In the genomic region with DNA sequence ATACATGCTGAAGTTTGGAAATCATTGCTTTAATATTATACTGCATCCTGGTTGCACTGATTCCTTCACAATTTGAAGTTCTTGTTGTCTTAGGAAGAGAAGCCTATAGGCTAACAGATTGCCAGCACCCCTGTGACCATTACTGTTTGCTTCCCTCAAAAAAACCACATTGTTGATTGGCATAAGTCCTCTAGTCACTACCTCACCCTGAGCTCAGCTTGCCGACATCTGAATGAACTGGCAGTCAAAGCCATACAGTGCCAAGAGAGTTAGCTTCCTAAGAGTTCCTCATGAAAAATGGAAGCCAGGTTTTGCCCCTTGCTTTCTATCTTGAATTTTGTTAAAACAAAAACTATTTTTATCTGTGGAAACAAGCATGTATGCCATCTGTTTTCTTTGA, we compare ENCODE assay signal across 23 cellular contexts.
"Had no signal": no experiment of that assay in that cellular context is flagged by ENCODE, and none has a peak within 500 bp of the region (broad histone marks: within the 10 kb centered on the region; RNA-seq: fewer than 3 reads in every experiment).

No MANE protein-coding gene starts in this region.

- H3K36me3 ChIP-seq: neural progenitor cell, ovary, right lobe of liver, sigmoid colon, stomach, thoracic aorta, thyroid gland, tibial nerve, upper lobe of left lung, vagina had no signal

- DNase-seq: occipital lobe; ovary; posterior cingulate gyrus; psoas muscle; right cardiac atrium; right lobe of liver; sigmoid colon; small intestine; stimulated activated CD4-positive, alpha-beta T cell treated with anti-CD3 and anti-CD28 coated beads, Interleukin-15, amount 100 ng/mL, for 24 hours; stimulated activated CD4-positive, alpha-beta T cell treated with anti-CD3 and anti-CD28 coated beads, Interleukin-2, amount 100 ng/mL, for 24 hours; stimulated activated CD4-positive, alpha-beta T cell treated with anti-CD3 and anti-CD28 coated beads, Interleukin-2, amount 100 ng/mL, for 48 hours; stimulated activated CD4-positive, alpha-beta T cell treated with anti-CD3 and anti-CD28 coated beads, Interleukin-4, amount 100 ng/mL, for 24 hours; stimulated activated naive B cell treated with anti-CD40 and anti-IgM and Interleukin-4, amounts not matched to agents 10 μg/mL and 1 μg/mL and 100 μg/mL, for 72 hours; stimulated activated naive CD4-positive, alpha-beta T cell treated with Interleukin-2 at 50 U/mL for 16 hours; stomach; thyroid gland; trophoblast cell; upper lobe of left lung had no signal

- H3K27ac ChIP-seq: neural progenitor cell, ovary, parathyroid adenoma, psoas muscle, right lobe of liver, sigmoid colon, stomach, thoracic aorta, thyroid gland, tibial nerve, upper lobe of left lung, vagina had no signal

- H3K4me3 ChIP-seq: neural progenitor cell, ovary, psoas muscle, right lobe of liver, sigmoid colon, stomach, thoracic aorta, thyroid gland, tibial nerve, upper lobe of left lung, vagina had no signal

- H3K27me3 ChIP-seq: neural progenitor cell, ovary, right lobe of liver, sigmoid colon, stomach, thyroid gland, tibial nerve, upper lobe of left lung, vagina had no signal
